9 cellular contexts compared by ENCODE assay signal in the genomic region with DNA sequence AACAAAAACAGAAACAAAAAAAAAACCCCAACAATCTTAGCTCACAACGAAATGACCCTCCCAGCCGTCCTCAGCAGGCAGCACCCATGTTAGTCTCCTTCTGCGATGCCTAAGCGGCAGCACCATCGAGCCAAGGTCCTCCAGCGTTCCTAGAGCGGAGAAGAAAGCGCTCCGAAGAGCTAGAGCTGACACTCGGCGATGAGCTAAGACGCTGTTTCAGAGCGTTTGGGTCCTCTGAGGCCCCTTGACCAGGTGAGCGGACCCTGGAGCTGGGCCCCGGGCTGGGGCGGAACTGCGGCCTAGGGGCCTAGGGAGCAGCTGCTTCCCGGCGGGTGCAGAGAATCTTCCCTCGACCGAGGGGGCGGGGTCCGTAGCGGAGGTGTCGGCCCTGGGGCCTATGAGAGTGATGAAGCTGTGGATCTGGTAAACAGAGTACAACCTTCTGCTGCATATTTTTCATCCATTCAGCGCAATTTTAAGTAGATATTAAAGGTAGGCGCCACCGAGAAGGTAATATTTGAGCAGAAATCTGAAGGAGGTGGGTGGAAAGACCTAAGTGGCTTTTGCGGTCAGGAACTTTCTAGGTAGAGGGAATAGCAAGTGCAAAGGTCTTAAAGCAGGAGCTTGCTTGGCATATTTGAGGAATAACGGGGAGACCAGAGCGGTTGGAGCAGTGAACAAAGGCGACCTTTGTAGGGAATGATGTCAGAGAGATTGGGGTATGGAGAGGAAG. TPM values are rescaled to one million over a fixed set of nuclear protein-coding genes. Genes with fewer than 3 reads are reported as not detected.
DNase-seq lines count a peak whose midpoint lies in the region; ATAC-seq, FAIRE-seq and TF ChIP-seq lines count a peak whose summit lies in the region.
"Had no signal": no experiment of that assay in that cellular context is flagged by ENCODE, and none has a peak within 500 bp of the region (broad histone marks: within the 10 kb centered on the region; RNA-seq: fewer than 3 reads in every experiment).

Gene ZSCAN26, plus strand, starts transcription at position 182 of the 733 bp plus-strand sequence. CDS start 4,777 bp downstream, outside the sequence.

- no peak within 1 kb of the TSS for H3K27ac Mint-ChIP-seq in chondrocyte (ENCODE audit: unreplicated experiment)

- peak within 1 kb of the TSS; percentile 94 for H2AFZ ChIP-seq in keratinocyte (ENCODE audit: control insufficient read depth, low read length)

- TF ChIP-seq CTCF in chondrocyte (IDR thresholded peaks at IDR 0.05) (no peak), keratinocyte (optimal IDR thresholded peaks at IDR 0.05 in 1 of 3, IDR thresholded peaks at IDR 0.05 in 1 of 3, conservative IDR thresholded peaks at IDR 0.05 in 1 of 3; ENCODE audit: extremely low read depth in 1 of 3, insufficient read depth in 2 of 3, low read length in 3 of 3) (no peak)

- no peaks in the 10 kb centered on the region for H3K9me3 ChIP-seq in keratinocyte (ENCODE audit: control insufficient read depth, low read depth, low read length)

- peak within 1 kb of the TSS; percentile 72 for H3K27ac ChIP-seq in keratinocyte (ENCODE audit: control insufficient read depth, insufficient read depth, low read length)

- H3K27me3 ChIP-seq in keratinocyte (ENCODE audit: control insufficient read depth, extremely low read depth, insufficient read depth, low read length): no peaks in the 10 kb centered on the region

- DNase-seq in Ammon's horn (ENCODE audit: low spot score) (peak; percentile 93), NCI-H345 treated with DMSO at 0.1 percent for 48 hours (lab: John Stamatoyannopoulos, UW; ENCODE audit: unreplicated experiment) (peak; percentile 85), chondrocyte (ENCODE audit: low spot score) (peak; percentile 92), keratinocyte (ENCODE audit: low read depth, low spot score) (peak; percentile 54)
- peak; percentile 78 for DNase-seq in activated CD4-positive, alpha-beta T cell treated with anti-CD3 and anti-CD28 coated beads for 1 hour
- DNase-seq in stimulated activated CD4-positive, alpha-beta T cell treated with anti-CD3 and anti-CD28 coated beads, Interleukin-15, amount 100 ng/mL, for 1 hour (ENCODE audit: low read depth in 1 of 2, low spot score in 1 of 2): peak; percentile 70 to 80

- peaks cover 9% of the 10 kb centered on the region for H3K79me2 ChIP-seq in keratinocyte (ENCODE audit: control insufficient read depth, insufficient read depth, low read length)

- H3K4me1 ChIP-seq in keratinocyte (ENCODE audit: control insufficient read depth, extremely low read depth, insufficient read depth, low read length): peaks cover 9% of the 10 kb centered on the region

- ATAC-seq in GM19043 (IDR thresholded peaks at IDR 0.05; ENCODE audit: low read depth, unreplicated experiment) (peak; percentile 83), HG03342 (IDR thresholded peaks at IDR 0.05; ENCODE audit: unreplicated experiment) (peak; percentile 92)

- peaks cover 2 to 8% of the 10 kb centered on the region in 2 experiments for H3K36me3 ChIP-seq in keratinocyte (ENCODE audit: control insufficient read depth in 2 of 2, extremely low read depth in 1 of 2, insufficient read depth in 2 of 2, low read length in 2 of 2)

- no peaks in the 10 kb centered on the region for H3K9me3 Mint-ChIP-seq in chondrocyte (ENCODE audit: low read depth)

- peak within 1 kb of the TSS; percentile 95 for H3K4me2 ChIP-seq in keratinocyte (ENCODE audit: control insufficient read depth, extremely low read depth, insufficient read depth, low read depth, low read length)

- no peak within 1 kb of the TSS for H3K4me3 Mint-ChIP-seq in chondrocyte (ENCODE audit: unreplicated experiment)

- H3K4me3 ChIP-seq in keratinocyte (ENCODE audit: control insufficient read depth in 2 of 3, extremely low read depth in 1 of 3, insufficient read depth in 2 of 3, low read depth in 1 of 3, low read length in 3 of 3): peak within 1 kb of the TSS; percentile 71 to 85 (median 84)

- H3K4me1 Mint-ChIP-seq in chondrocyte (ENCODE audit: low read depth): peaks cover 18% of the 10 kb centered on the region

- H3K9ac ChIP-seq in keratinocyte (ENCODE audit: control insufficient read depth, extremely low read depth, insufficient read depth, low read length): peak within 1 kb of the TSS; percentile 84

- H3K36me3 Mint-ChIP-seq in chondrocyte (ENCODE audit: low read depth): peaks cover 2% of the 10 kb centered on the region

- no peaks in the 10 kb centered on the region for H3K9me1 ChIP-seq in keratinocyte (ENCODE audit: control insufficient read depth, extremely low read depth, insufficient read depth, low read length)

- H4K20me1 ChIP-seq in keratinocyte (ENCODE audit: control insufficient read depth, extremely low read depth, insufficient read depth, low read length): no peaks in the 10 kb centered on the region

- peak; percentile 78 for FAIRE-seq in keratinocyte (lab: Jason Lieb, UNC)
- FAIRE-seq: TTC549 had no signal

- no peaks in the 10 kb centered on the region for H3K27me3 Mint-ChIP-seq in chondrocyte (ENCODE audit: low read depth)

- dilution Hi-C loops in keratinocyte (cut with MboI; ENCODE audit: extremely low pct_ligation_motif_present, low sequenced_read_pairs): no loop called here

RNA-seq across cellular contexts. Expression of gene ZSCAN26, which starts in this region (rescaled TPM):
- 12.6 to 18.9 TPM (median 14.8 TPM) in 3 replicates for total RNA-seq in chondrocyte
- 7.2 to 9.8 TPM (median 7.3 TPM) in 3 replicates for polyA plus RNA-seq in keratinocyte
- polyA plus RNA-seq in keratinocyte (2011; ENCODE audit: low read depth): 2.3 TPM
- 4.4 and 7.4 TPM in 2 replicates for polyA plus RNA-seq in keratinocyte (2011; cell fraction: cytosol; rRNA removed)
- 11.7 and 15.2 TPM in 2 replicates for polyA plus RNA-seq in keratinocyte (2011; cell fraction: nucleus; rRNA removed)
- 3.9 and 4.9 TPM in 2 replicates for polyA plus RNA-seq in keratinocyte (2012; ENCODE audit: low replicate concordance)
- 2.4 to 9.2 TPM (median 5.7 TPM) in 3 replicates for polyA minus RNA-seq in keratinocyte
- polyA minus RNA-seq in keratinocyte (2011; cell fraction: cytosol; rRNA and poly(A)+ RNA removed): 4.2 TPM
- 4.3 and 6.1 TPM in 2 replicates for polyA minus RNA-seq in keratinocyte (2011; cell fraction: nucleus; rRNA and poly(A)+ RNA removed)

Comparison
In these comparisons a context has a peak if more than half of its experiments do, and no peak if none do; other contexts are left out.
1. Peak in every context shown above with its lines: DNase-seq, ATAC-seq, H3K4me3 ChIP-seq and H3K27ac ChIP-seq.